ENCODE assay signal across 1 cellular context in the genomic region with DNA sequence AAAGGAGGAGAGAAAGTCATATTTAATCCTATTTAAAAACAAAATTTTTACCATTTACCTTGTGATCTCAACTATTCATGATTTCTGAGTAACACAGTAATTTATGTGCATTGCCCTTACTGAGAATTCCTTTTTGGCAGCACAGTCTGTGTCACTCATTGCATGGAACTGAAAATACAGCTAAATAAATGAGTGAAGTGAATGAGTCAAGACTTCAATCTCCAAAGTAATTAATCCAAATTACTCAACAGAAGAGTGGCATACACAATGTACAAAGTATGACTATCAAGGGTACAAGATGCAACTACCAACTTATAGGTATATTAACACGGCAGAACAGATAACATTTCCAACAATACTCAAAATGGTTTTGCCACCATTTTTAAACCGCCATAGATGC.
TF ChIP-seq lines count a peak whose summit lies in the region.

No MANE protein-coding gene starts in this region.

TF ChIP-seq in K562, 482 proteins besides CTCF, POLR2A, EP300 and RAD21:
- TF ChIP-seq JUNB (CRISPR knock-in tag; conservative IDR thresholded peaks at IDR 0.05): no peak
- TF ChIP-seq, protein P1, sequence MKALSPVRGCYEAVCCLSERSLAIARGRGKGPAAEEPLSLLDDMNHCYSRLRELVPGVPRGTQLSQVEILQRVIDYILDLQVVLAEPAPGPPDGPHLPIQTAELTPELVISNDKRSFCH (CRISPR knock-in tag; IDR thresholded peaks at IDR 0.05): no peak
- TF ChIP-seq, protein P1 (tag; IDR thresholded peaks at IDR 0.05): no peak
TF ChIP-seq in K562: peak in this region for 0.
